1 cellular context compared by ENCODE assay signal in the genomic region with DNA sequence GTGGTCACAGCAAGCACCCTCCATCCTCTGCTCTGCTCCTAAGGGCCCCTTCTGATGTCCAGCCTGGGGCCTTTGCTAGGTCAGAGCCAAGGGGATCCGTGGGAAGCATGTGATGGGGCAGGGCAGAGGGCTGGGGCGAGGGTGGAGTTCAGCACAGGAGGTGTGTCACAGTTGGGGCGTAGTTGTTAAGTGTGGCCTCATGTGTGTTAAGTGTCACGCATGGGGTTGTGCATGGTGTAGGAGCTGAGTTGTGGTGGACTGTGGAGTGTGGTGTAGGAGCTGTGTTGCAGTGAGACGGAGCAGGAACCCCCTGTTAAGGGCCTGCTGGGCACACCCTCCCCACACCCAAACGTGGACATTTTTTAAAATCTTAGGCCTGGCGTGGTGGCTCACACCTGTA.
TF ChIP-seq lines count a peak whose summit lies in the region.

No MANE protein-coding gene starts in this region.

TF ChIP-seq in IMR-90, 13 proteins besides CTCF, POLR2A, EP300 and RAD21 (continued from another document):
- TF ChIP-seq, protein P1, sequence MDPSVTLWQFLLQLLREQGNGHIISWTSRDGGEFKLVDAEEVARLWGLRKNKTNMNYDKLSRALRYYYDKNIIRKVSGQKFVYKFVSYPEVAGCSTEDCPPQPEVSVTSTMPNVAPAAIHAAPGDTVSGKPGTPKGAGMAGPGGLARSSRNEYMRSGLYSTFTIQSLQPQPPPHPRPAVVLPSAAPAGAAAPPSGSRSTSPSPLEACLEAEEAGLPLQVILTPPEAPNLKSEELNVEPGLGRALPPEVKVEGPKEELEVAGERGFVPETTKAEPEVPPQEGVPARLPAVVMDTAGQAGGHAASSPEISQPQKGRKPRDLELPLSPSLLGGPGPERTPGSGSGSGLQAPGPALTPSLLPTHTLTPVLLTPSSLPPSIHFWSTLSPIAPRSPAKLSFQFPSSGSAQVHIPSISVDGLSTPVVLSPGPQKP (IDR thresholded peaks at IDR 0.05; ENCODE audit: borderline replicate concordance, low read depth, low read length): no peak
- no peak for TF ChIP-seq CHD1 (IDR thresholded peaks at IDR 0.05; ENCODE audit: low read depth, low read length)
- no peak for TF ChIP-seq MAFK (IDR thresholded peaks at IDR 0.05; ENCODE audit: low read depth, low read length)
- no peak for TF ChIP-seq NFE2L2 (IDR thresholded peaks at IDR 0.05; ENCODE audit: low read depth, low read length)
- TF ChIP-seq BHLHE40 (IDR thresholded peaks at IDR 0.05; ENCODE audit: low read depth, low read length): no peak
- TF ChIP-seq MAZ (IDR thresholded peaks at IDR 0.05; ENCODE audit: borderline replicate concordance, low read depth, low read length): no peak
- no peak for TF ChIP-seq RFX5 (IDR thresholded peaks at IDR 0.05; ENCODE audit: low read depth, low read length)
- TF ChIP-seq, protein P2, sequence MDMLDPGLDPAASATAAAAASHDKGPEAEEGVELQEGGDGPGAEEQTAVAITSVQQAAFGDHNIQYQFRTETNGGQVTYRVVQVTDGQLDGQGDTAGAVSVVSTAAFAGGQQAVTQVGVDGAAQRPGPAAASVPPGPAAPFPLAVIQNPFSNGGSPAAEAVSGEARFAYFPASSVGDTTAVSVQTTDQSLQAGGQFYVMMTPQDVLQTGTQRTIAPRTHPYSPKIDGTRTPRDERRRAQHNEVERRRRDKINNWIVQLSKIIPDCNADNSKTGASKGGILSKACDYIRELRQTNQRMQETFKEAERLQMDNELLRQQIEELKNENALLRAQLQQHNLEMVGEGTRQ (IDR thresholded peaks at IDR 0.05; ENCODE audit: low read depth, low read length): no peak
- TF ChIP-seq MXI1 (IDR thresholded peaks at IDR 0.05; ENCODE audit: borderline replicate concordance, low read depth, low read length): no peak
- TF ChIP-seq FOS (IDR thresholded peaks at IDR 0.05; ENCODE audit: low read depth, low read length): no peak
- TF ChIP-seq SMC3 (IDR thresholded peaks at IDR 0.05; ENCODE audit: low read depth, low read length): no peak
- no peak for TF ChIP-seq CEBPB (IDR thresholded peaks at IDR 0.05; ENCODE audit: low read depth, low read length)
